ENCODE assay signal across 35 cellular contexts in genomic region chr2:199631129-199631528, GRCh38.
"Had no signal": no experiment of that assay in that cellular context is flagged by ENCODE, and none has a peak within 500 bp of the region (broad histone marks: within the 10 kb centered on the region; RNA-seq: fewer than 3 reads in every experiment).

No MANE protein-coding gene starts in this region.

- H3K27ac ChIP-seq: brain microvascular endothelial cell, cardiac muscle cell, colonic mucosa, PC-9, RWPE1, WERI-Rb-1 had no signal

- H3K9me3 ChIP-seq: colonic mucosa, MG63 had no signal

- H2AFZ ChIP-seq: PC-9 had no signal

- H3K27me3 ChIP-seq: brain microvascular endothelial cell, colonic mucosa, MG63 had no signal

- H3K4me2 ChIP-seq: PC-9 had no signal

- DNase-seq: activated CD4-positive, alpha-beta memory T cell treated with anti-CD3 and anti-CD28 coated beads, Interleukin-2, amount 10 ng/mL, durations not matched to agents 7 days and 5 days; activated CD4-positive, alpha-beta T cell treated with anti-CD3 and anti-CD28 coated beads for 1 hour; activated CD4-positive, alpha-beta T cell treated with anti-CD3 and anti-CD28 coated beads for 48 hours; activated CD4-positive, CD25-positive, alpha-beta regulatory T cell; activated CD8-positive, alpha-beta memory T cell treated with anti-CD3 and anti-CD28 coated beads for 24 hours; activated CD8-positive, alpha-beta memory T cell treated with anti-CD3 and anti-CD28 coated beads, Interleukin-2, amount 10 ng/mL, durations not matched to agents 7 days and 5 days; activated CD8-positive, alpha-beta memory T cell treated with anti-CD3 and anti-CD28 coated beads, Interleukin-2, amount 50 U/mL, for 48 hours; activated effector memory CD4-positive, alpha-beta T cell treated with Interleukin-2 at 50 U/mL for 16 hours; activated naive CD4-positive, alpha-beta T cell treated with anti-CD3 and anti-CD28 coated beads, Interleukin-2, amount 50 U/mL, for 16 hours; activated naive CD8-positive, alpha-beta T cell treated with anti-CD3 and anti-CD28 coated beads for 36 hours; activated T-cell treated with anti-CD3 and anti-CD28 coated beads, Interleukin-2, amount 50 U/mL, for 48 hours; amniotic stem cell; aorta; brain microvascular endothelial cell; colonic mucosa; Kasumi-1; KG1; MG63; NCI-H1048; NCI-H1436; NCI-H1694; NCI-H1930; NCI-H2081 treated with DMSO at 0.1 percent for 48 hours; NCI-H226; NCI-H524; NCI-H69; NCI-H82; NK-92 treated with Interleukin-12 subunit alpha and Interleukin-12 subunit beta, amount 100 ng/mL, for 24 hours; PC-9; SIG-M5; T1000; WERI-Rb-1 had no signal

- H3K36me3 ChIP-seq: brain microvascular endothelial cell, cardiac muscle cell, colonic mucosa, MG63, WERI-Rb-1 had no signal

- H3K4me1 ChIP-seq: colonic mucosa had no signal

- ATAC-seq: activated CD8-positive, alpha-beta memory T cell treated with anti-CD3 and anti-CD28 coated beads, Interleukin-2, amount 10 ng/mL, durations not matched to agents 7 days and 5 days; Right ventricle myocardium inferior had no signal

- H3K4me3 ChIP-seq: cardiac muscle cell, colonic mucosa, MG63, PC-9 had no signal
